Comparison of ENCODE assay signal across 8 cellular contexts in genomic region chr18:59823611-59824195, GRCh38.
DNase-seq lines count a peak whose midpoint lies in the region; ATAC-seq and TF ChIP-seq lines count a peak whose summit lies in the region.

No MANE protein-coding gene starts in this region.

- H3K27me3 ChIP-seq in upper lobe of right lung: no peaks in the 10 kb centered on the region

- peak; percentile 88 for TF ChIP-seq CTCF in epithelial cell of esophagus (IDR thresholded peaks at IDR 0.05; ENCODE audit: insufficient read depth, low read depth, low read length, missing control alignments)
- peak; percentile 79 for TF ChIP-seq CTCF in upper lobe of right lung (IDR thresholded peaks at IDR 0.05)

- peak; percentile 30 for DNase-seq in activated naive CD4-positive, alpha-beta T cell treated with Interleukin-2 at 50 U/mL for 16 hours
- no peak for DNase-seq in activated naive CD4-positive, alpha-beta T cell treated with anti-CD3 and anti-CD28 coated beads, Interleukin-2, amount 50 U/mL, for 16 hours
- DNase-seq in NCI-H1105 treated with DMSO at 0.1 percent for 48 hours (lab: John Stamatoyannopoulos, UW) (peak; percentile 76), T-helper 2 cell (peak in 3 of 5 experiments; percentile 4 to 66 (median 4)), epithelial cell of esophagus (ENCODE audit: low read depth) (peak; percentile 78), middle frontal gyrus (ENCODE audit: extremely low spot score, low spot score) (peak; percentile 49), upper lobe of right lung (no peak)

- H3K4me1 ChIP-seq in upper lobe of right lung: no peaks in the 10 kb centered on the region

- H3K36me3 ChIP-seq in upper lobe of right lung: no peaks in the 10 kb centered on the region

- H3K4me3 ChIP-seq in epithelial cell of esophagus (ENCODE audit: low read length): no peak overlapping the region
- no peak overlapping the region for H3K4me3 ChIP-seq in upper lobe of right lung

- peak; percentile 59 for ATAC-seq in HG02610 (IDR thresholded peaks at IDR 0.05; ENCODE audit: unreplicated experiment)
- ATAC-seq in upper lobe of right lung: peak; percentile 94

- H3K9me3 ChIP-seq in upper lobe of right lung: no peaks in the 10 kb centered on the region

- intact Hi-C loops in upper lobe of right lung (cut with DNase I): loop anchor here (10.0 kb wide), 1 partner anchor 369 kb away; no protein-coding TSS in a partner anchor

- H3K27ac ChIP-seq in upper lobe of right lung: no peak overlapping the region

Comparison
In these comparisons a context has a peak if more than half of its experiments do, and no peak if none do; other contexts are left out.
1. DNase-seq: peak in activated naive CD4-positive, alpha-beta T cell treated with Interleukin-2 at 50 U/mL for 16 hours (single experiment), NCI-H1105 treated with DMSO at 0.1 percent for 48 hours (single experiment), T-helper 2 cell (3 of 5), epithelial cell of esophagus (single experiment) and middle frontal gyrus (single experiment); none in activated naive CD4-positive, alpha-beta T cell treated with anti-CD3 and anti-CD28 coated beads, Interleukin-2, amount 50 U/mL, for 16 hours (single experiment) and upper lobe of right lung (single experiment).